Comparison of ENCODE assay signal across 8 cellular contexts in the genomic region with DNA sequence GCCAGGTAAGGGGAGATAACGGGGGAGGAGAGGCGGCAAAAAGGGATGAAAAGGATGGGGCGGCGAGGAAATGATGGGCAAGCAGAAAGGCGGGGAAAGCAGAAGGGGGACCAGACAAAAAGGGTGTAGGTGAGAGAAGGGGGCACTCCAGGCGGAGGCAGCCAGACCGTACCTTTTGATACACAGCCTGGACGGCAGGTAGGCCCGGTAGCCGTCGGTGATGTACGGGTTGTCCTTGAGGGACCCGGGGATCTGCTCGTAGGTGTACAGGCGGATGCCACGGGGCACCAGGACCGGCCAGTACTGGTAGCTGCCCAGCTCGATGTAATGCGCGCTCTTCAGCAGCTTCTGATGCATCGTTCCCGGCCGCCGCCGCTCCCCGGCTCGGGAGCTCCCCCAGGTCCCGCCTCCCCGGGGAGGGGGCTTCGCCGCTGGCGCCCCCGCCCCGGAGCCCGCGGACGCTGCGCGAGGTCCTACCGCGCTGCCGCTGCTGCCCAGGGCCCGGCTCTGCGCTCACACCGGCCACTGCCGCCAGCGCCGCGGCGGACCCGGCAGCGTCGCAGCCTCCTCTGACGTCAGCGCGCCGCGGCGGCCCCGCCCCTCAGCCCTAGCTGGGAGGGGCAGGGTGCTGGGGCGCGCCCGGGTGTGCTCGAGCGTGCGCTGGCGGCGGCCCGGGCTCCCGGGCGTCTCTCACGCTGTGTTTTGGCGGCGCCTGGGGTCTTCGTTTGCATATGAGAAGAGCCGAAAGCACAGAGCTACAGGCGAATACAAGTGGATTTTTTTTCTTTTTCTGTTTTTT. TPM values are rescaled to one million over a fixed set of nuclear protein-coding genes. Genes with fewer than 3 reads are reported as not detected.
DNase-seq lines count a peak whose midpoint lies in the region; ATAC-seq and TF ChIP-seq lines count a peak whose summit lies in the region.

A gene with protein sequence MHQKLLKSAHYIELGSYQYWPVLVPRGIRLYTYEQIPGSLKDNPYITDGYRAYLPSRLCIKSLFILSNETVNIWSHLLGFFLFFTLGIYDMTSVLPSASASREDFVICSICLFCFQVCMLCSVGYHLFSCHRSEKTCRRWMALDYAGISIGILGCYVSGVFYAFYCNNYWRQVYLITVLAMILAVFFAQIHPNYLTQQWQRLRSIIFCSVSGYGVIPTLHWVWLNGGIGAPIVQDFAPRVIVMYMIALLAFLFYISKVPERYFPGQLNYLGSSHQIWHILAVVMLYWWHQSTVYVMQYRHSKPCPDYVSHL (minus strand): TSS at position 571 of the 799 bp plus-strand sequence. CDS start 214 bp downstream, at position 357.

- ATAC-seq in GM18498 (IDR thresholded peaks at IDR 0.05; ENCODE audit: unreplicated experiment) (peak; percentile 99), HG02840 (IDR thresholded peaks at IDR 0.05; ENCODE audit: low FRiP score, unreplicated experiment) (peak; percentile 95), T-helper 17 cell (peak; percentile 97)

- H3K27me3 Mint-ChIP-seq in T-helper 17 cell = peaks cover 24% of the 10 kb centered on the region

- H3K4me3 ChIP-seq in right atrium auricular region = peak within 1 kb of the TSS; percentile 77 to 84
- H3K4me3 ChIP-seq in uterus = peak within 1 kb of the TSS; percentile 47 to 67

- intact Hi-C loops in uterus (cut with DNase I; ENCODE audit: low total_unique reads) = no loop called here

- TF ChIP-seq CTCF in right atrium auricular region (IDR thresholded peaks at IDR 0.05) (no peak), uterus (IDR thresholded peaks at IDR 0.05) (no peak)

- H3K36me3 Mint-ChIP-seq in T-helper 17 cell (ENCODE audit: low read depth) = peaks cover 7% of the 10 kb centered on the region

- peak within 1 kb of the TSS; percentile 96 for H3K27ac Mint-ChIP-seq in T-helper 17 cell

- peak; percentile 89 to 96 for TF ChIP-seq POLR2A in uterus (IDR thresholded peaks at IDR 0.05)

- H3K9me3 ChIP-seq in T-helper 17 cell (ENCODE audit: control insufficient read depth, low read length, poor library complexity, severe bottlenecking) (no peaks in the 10 kb centered on the region), right atrium auricular region (no peaks in the 10 kb centered on the region), uterus (no peaks in the 10 kb centered on the region)

- H3K36me3 ChIP-seq in right atrium auricular region (no peaks in the 10 kb centered on the region), uterus (no peaks in the 10 kb centered on the region)

- H3K4me3 Mint-ChIP-seq in T-helper 17 cell = peak within 1 kb of the TSS; percentile 100

- H3K27ac ChIP-seq in right atrium auricular region = peak within 1 kb of the TSS; percentile 71 to 78
- peak within 1 kb of the TSS; percentile 65 to 76 for H3K27ac ChIP-seq in uterus

- DNase-seq in NCI-H1436 (lab: John Stamatoyannopoulos, UW) = peak; percentile 81
- peak; percentile 76 to 84 (median 83) for DNase-seq in T-helper 17 cell
- peak in 55 of 56 donors; percentile 4 to 88 (median 61) for DNase-seq in amygdala (lab: John Stamatoyannopoulos, UW)
- DNase-seq in right atrium auricular region (ENCODE audit: low spot score) = peak; percentile 73
- peak; percentile 88 for DNase-seq in putamen (ENCODE audit: low spot score)
- peak; percentile 76 to 85 for DNase-seq in uterus

- H3K4me1 ChIP-seq in right atrium auricular region = peaks cover 0 to 22% of the 10 kb centered on the region in 2 donors
- H3K4me1 ChIP-seq in uterus = no peaks in the 10 kb centered on the region

- peaks cover 37% of the 10 kb centered on the region for H3K4me1 Mint-ChIP-seq in T-helper 17 cell

- no peaks in the 10 kb centered on the region for H3K27me3 ChIP-seq in right atrium auricular region
- H3K27me3 ChIP-seq in uterus = no peaks in the 10 kb centered on the region

RNA-seq across cellular contexts. Expression of the gene that starts here (rescaled TPM):
- total RNA-seq in T-helper 17 cell (10 to 100 TPM; 25.5 to 29.5 TPM), right atrium auricular region (1 to 10 TPM; 8.3 to 8.4 TPM), uterus (10 to 100 TPM in 3 of 4 donors, 1 to 10 TPM in 1; 4.1 to 23.2 (median 19.5) TPM)

Comparison
In these comparisons a context has a peak if more than half of its experiments do, and no peak if none do; other contexts are left out.
1. Peak in every context shown above with its lines: DNase-seq, ATAC-seq, H3K4me3 ChIP-seq and H3K27ac ChIP-seq.